Comparison of ENCODE assay signal across 8 cellular contexts in the genomic region with DNA sequence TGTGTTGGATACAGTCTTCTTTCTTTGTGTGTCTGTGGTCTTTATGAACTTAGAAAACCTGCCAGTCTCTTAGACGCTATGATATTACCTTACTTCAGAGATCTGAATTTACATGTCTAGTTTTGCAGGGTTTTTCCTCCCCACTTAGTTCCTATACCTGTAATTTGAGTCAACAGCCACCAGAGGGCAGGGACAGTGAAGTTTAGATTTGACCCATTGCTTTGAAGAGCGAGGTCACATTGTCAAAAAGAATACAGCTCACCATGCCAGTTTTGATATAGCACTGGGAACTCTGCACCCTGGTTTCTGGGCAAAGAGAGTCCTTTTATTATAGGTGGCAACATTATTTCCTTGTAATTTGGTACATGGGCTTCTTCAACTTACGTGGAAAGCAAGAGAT.
A peak's percentile ranks its signal among the peaks of the same experiment; 100 is the strongest.
DNase-seq lines count a peak whose midpoint lies in the region; ATAC-seq, FAIRE-seq and TF ChIP-seq lines count a peak whose summit lies in the region.

No MANE protein-coding gene starts in this region.

- H3K9me2 ChIP-seq in PC-3 (replicated peaks; ENCODE audit: low read length): no peaks in the 10 kb centered on the region

- no peak overlapping the region for H3K27ac Mint-ChIP-seq in glutamatergic neuron (ENCODE audit: unreplicated experiment)

- no peaks in the 10 kb centered on the region for H3K4me1 ChIP-seq in PC-3 (ENCODE audit: insufficient read depth, low read length)

- TF ChIP-seq CTCF in PC-3 (conservative IDR thresholded peaks at IDR 0.05; ENCODE audit: low read depth, low read length): peak; percentile 41; the same call in 1 of the 2 replicates
- peak; percentile 85 for TF ChIP-seq CTCF in glutamatergic neuron (IDR thresholded peaks at IDR 0.05; ENCODE audit: partially characterized antibody, unreplicated experiment)

- H3K4me3 ChIP-seq in PC-3 (ENCODE audit: low read length): no peak overlapping the region

- H3K27me3 Mint-ChIP-seq in glutamatergic neuron (ENCODE audit: unreplicated experiment): peaks cover 3% of the 10 kb centered on the region

- no peak overlapping the region for H3K4me2 ChIP-seq in PC-3 (ENCODE audit: low read length)

- intact Hi-C loops in PC-3 (cut with micrococcal nuclease) (no loop called here), posterior vena cava (cut with DNase I) (no loop called here)

- H3K27ac ChIP-seq in PC-3 (ENCODE audit: low read length): no peak overlapping the region

- POLR2A ChIA-PET in PC-3 (lab: Charles Lee; ENCODE audit: unreplicated experiment): no interaction called here

- no TSS peak for BruUV-seq in PC-3 (replicated peaks; lab: Mats Ljungman, UMichigan)

- no peaks in the 10 kb centered on the region for H3K36me3 ChIP-seq in PC-3 (ENCODE audit: low read depth, low read length)

- peaks cover 7% of the 10 kb centered on the region for H3K36me3 Mint-ChIP-seq in glutamatergic neuron (ENCODE audit: unreplicated experiment)

- H4K20me1 ChIP-seq in PC-3 (ENCODE audit: low read length): no peaks in the 10 kb centered on the region

- H3K9me3 ChIP-seq in PC-3 (ENCODE audit: low read length): no peaks in the 10 kb centered on the region

- no peaks in the 10 kb centered on the region for H3K79me2 ChIP-seq in PC-3 (ENCODE audit: low read length)

- ATAC-seq in PC-3: no peak
- ATAC-seq in HG03097 (IDR thresholded peaks at IDR 0.05; ENCODE audit: low FRiP score, unreplicated experiment): no peak
- no peak for ATAC-seq in HG03045 (IDR thresholded peaks at IDR 0.05; ENCODE audit: unreplicated experiment)

- peak; percentile 12 for DNase-seq in ACHN
- no peak for DNase-seq in GM19239 (ENCODE audit: insufficient read length, low spot score)
- peak; percentile 19 for DNase-seq in PC-3
- DNase-seq in glutamatergic neuron: no peak
- no peak for DNase-seq in posterior vena cava (ENCODE audit: low spot score)
- DNase-seq in 8988T: no peak

- peak; percentile 37 for FAIRE-seq in GM19239 (lab: Jason Lieb, UNC)

- CTCF ChIA-PET in PC-3 (lab: Charles Lee): no interaction called here

- H3F3A ChIP-seq in PC-3 (ENCODE audit: low read length, unreplicated experiment): no peaks in the 10 kb centered on the region

- H3K9me3 Mint-ChIP-seq in glutamatergic neuron (ENCODE audit: unreplicated experiment): peaks cover 7% of the 10 kb centered on the region

- no peak overlapping the region for H3K4me3 Mint-ChIP-seq in glutamatergic neuron (ENCODE audit: unreplicated experiment)

- H3K27me3 ChIP-seq in PC-3 (ENCODE audit: low read length): no peaks in the 10 kb centered on the region

- peaks cover 31% of the 10 kb centered on the region for H3K4me1 Mint-ChIP-seq in glutamatergic neuron (ENCODE audit: low read depth, unreplicated experiment)

- no peak overlapping the region for H3K9ac ChIP-seq in PC-3 (ENCODE audit: low read length)

- no peak overlapping the region for H2AFZ ChIP-seq in PC-3 (ENCODE audit: low read length)

- in situ Hi-C loops in ACHN (cut with HindIII; ENCODE audit: low pct_ligation_motif_present, low pct_unique_long_range_greater_than_20kb, low sequenced_read_pairs): no loop called here

Comparison
In these comparisons a context has a peak if more than half of its experiments do, and no peak if none do; other contexts are left out.
1. DNase-seq: peak in ACHN (single experiment) and PC-3 (single experiment); none in GM19239 (single experiment), glutamatergic neuron (single experiment), posterior vena cava (single experiment) and 8988T (single experiment).